ENCODE assay signal across 12 cellular contexts in genomic region chr15:80099246-80099645, GRCh38.
DNase-seq lines count a peak whose midpoint lies in the region; ATAC-seq and TF ChIP-seq lines count a peak whose summit lies in the region.
"Had no signal": no experiment of that assay in that cellular context is flagged by ENCODE, and none has a peak within 500 bp of the region (broad histone marks: within the 10 kb centered on the region; RNA-seq: fewer than 3 reads in every experiment).

No MANE protein-coding gene starts in this region.

- peaks cover 14% of the 10 kb centered on the region for H3K4me1 ChIP-seq in OCI-LY3 (ENCODE audit: low read length)

- DNase-seq in GM19238 (ENCODE audit: insufficient read length, low spot score): no peak
- no peak for DNase-seq in Kasumi-1 (lab: John Stamatoyannopoulos, UW)
- DNase-seq in SW480 (ENCODE audit: low spot score): no peak
- no peak for DNase-seq in activated naive CD4-positive, alpha-beta T cell treated with anti-CD3 and anti-CD28 coated beads, Interleukin-2, amount 10 ng/mL, durations not matched to agents 7 days and 5 days
- DNase-seq: natural killer cell, NCI-H1092, NCI-H748 treated with DMSO at 0.1 percent for 48 hours had no signal

- no peaks in the 10 kb centered on the region for H3K27me3 Mint-ChIP-seq in activated naive CD4-positive, alpha-beta T cell treated with anti-CD3 and anti-CD28 coated beads, Interleukin-2, amount 10 ng/mL, durations not matched to agents 7 days and 5 days

- H2AFZ ChIP-seq in OCI-LY3 (ENCODE audit: low read depth, low read length): no peak overlapping the region

- no peaks in the 10 kb centered on the region for H3K27me3 ChIP-seq in OCI-LY3 (ENCODE audit: low read depth, low read length)

- CTCF ChIA-PET in activated naive CD4-positive, alpha-beta T cell treated with anti-CD3 and anti-CD28 coated beads, Interleukin-2, amount 10 ng/mL, durations not matched to agents 7 days and 5 days (lab: Charles Lee): interaction anchor here (0.6 kb wide), 1 partner anchor 9 kb away, joined by 4 read pairs; no protein-coding TSS in a partner anchor

- H3K4me1 Mint-ChIP-seq in activated naive CD4-positive, alpha-beta T cell treated with anti-CD3 and anti-CD28 coated beads, Interleukin-2, amount 10 ng/mL, durations not matched to agents 7 days and 5 days: peaks cover 2% of the 10 kb centered on the region

- peaks cover 58% of the 10 kb centered on the region for H4K20me1 ChIP-seq in OCI-LY3 (ENCODE audit: insufficient read depth, low read length)

- H3K27ac ChIP-seq in OCI-LY3 (ENCODE audit: low read length): no peak overlapping the region
- H3K27ac ChIP-seq: epithelial cell of prostate had no signal

- no peak overlapping the region for H3K27ac Mint-ChIP-seq in activated naive CD4-positive, alpha-beta T cell treated with anti-CD3 and anti-CD28 coated beads, Interleukin-2, amount 10 ng/mL, durations not matched to agents 7 days and 5 days
- H3K27ac Mint-ChIP-seq: natural killer cell; stimulated activated effector memory CD8-positive, alpha-beta T cell treated with anti-CD3 and anti-CD28 coated beads, Interleukin-12 subunit alpha, Interleukin-12 subunit beta, amount 100 ng/mL, for 72 hours had no signal

- H3K36me3 Mint-ChIP-seq in activated naive CD4-positive, alpha-beta T cell treated with anti-CD3 and anti-CD28 coated beads, Interleukin-2, amount 10 ng/mL, durations not matched to agents 7 days and 5 days: peaks cover 2% of the 10 kb centered on the region
- H3K36me3 Mint-ChIP-seq: natural killer cell; stimulated activated effector memory CD8-positive, alpha-beta T cell treated with anti-CD3 and anti-CD28 coated beads, Interleukin-12 subunit alpha, Interleukin-12 subunit beta, amount 100 ng/mL, for 72 hours had no signal

- peaks cover 69% of the 10 kb centered on the region for H3K79me2 ChIP-seq in OCI-LY3 (ENCODE audit: low read length)

- ATAC-seq in GM19372 (IDR thresholded peaks at IDR 0.05; ENCODE audit: low read depth, unreplicated experiment) (peak; percentile 27), HG02870 (IDR thresholded peaks at IDR 0.05; ENCODE audit: unreplicated experiment) (peak; percentile 30)
- ATAC-seq: stimulated activated effector memory CD8-positive, alpha-beta T cell treated with anti-CD3 and anti-CD28 coated beads, Interleukin-12 subunit alpha, Interleukin-12 subunit beta, amount 100 ng/mL, for 72 hours had no signal

- H3K4me3 Mint-ChIP-seq in activated naive CD4-positive, alpha-beta T cell treated with anti-CD3 and anti-CD28 coated beads, Interleukin-2, amount 10 ng/mL, durations not matched to agents 7 days and 5 days: no peak overlapping the region
- H3K4me3 Mint-ChIP-seq: natural killer cell; stimulated activated effector memory CD8-positive, alpha-beta T cell treated with anti-CD3 and anti-CD28 coated beads, Interleukin-12 subunit alpha, Interleukin-12 subunit beta, amount 100 ng/mL, for 72 hours had no signal

- TF ChIP-seq CTCF in OCI-LY3 (IDR thresholded peaks at IDR 0.05; ENCODE audit: low read depth, low read length): no peak

- H3K9ac ChIP-seq in OCI-LY3 (ENCODE audit: low read length): no peak overlapping the region

- peak overlapping the region; percentile 60 for H3K4me2 ChIP-seq in OCI-LY3 (ENCODE audit: low read length)

- peak overlapping the region; percentile 45 for H3K4me3 ChIP-seq in OCI-LY3 (ENCODE audit: low read length)

- no peaks in the 10 kb centered on the region for H3K9me3 Mint-ChIP-seq in activated naive CD4-positive, alpha-beta T cell treated with anti-CD3 and anti-CD28 coated beads, Interleukin-2, amount 10 ng/mL, durations not matched to agents 7 days and 5 days
- H3K9me3 Mint-ChIP-seq: natural killer cell; stimulated activated effector memory CD8-positive, alpha-beta T cell treated with anti-CD3 and anti-CD28 coated beads, Interleukin-12 subunit alpha, Interleukin-12 subunit beta, amount 100 ng/mL, for 72 hours had no signal

- no peaks in the 10 kb centered on the region for H3K9me3 ChIP-seq in OCI-LY3 (ENCODE audit: insufficient read depth, low read length)

- H3K36me3 ChIP-seq in OCI-LY3 (replicated peaks; ENCODE audit: low read depth, low read length): peaks cover 17% of the 10 kb centered on the region
